In genomic region chr16:106623-107324, GRCh38 we compare ENCODE assay signal across 9 cellular contexts. TPM values are rescaled to one million over a fixed set of nuclear protein-coding genes. Genes with fewer than 3 reads are reported as not detected.
DNase-seq lines count a peak whose midpoint lies in the region; ATAC-seq and TF ChIP-seq lines count a peak whose summit lies in the region.
"Had no signal": no experiment of that assay in that cellular context is flagged by ENCODE, and none has a peak within 500 bp of the region (broad histone marks: within the 10 kb centered on the region; RNA-seq: fewer than 3 reads in every experiment).

No MANE protein-coding gene starts in this region.

- no peak overlapping the region for H3K4me3 ChIP-seq in Jurkat, Clone E6-1 (ENCODE audit: low read length)
- H3K4me3 ChIP-seq in fibroblast of mammary gland (ENCODE audit: control insufficient read depth, low read depth, low read length) = no peak overlapping the region
- H3K4me3 ChIP-seq in neural cell (ENCODE audit: low read length) = no peak overlapping the region
- no peak overlapping the region for H3K4me3 ChIP-seq in upper lobe of left lung

- no peak overlapping the region for H3K4me3 Mint-ChIP-seq in activated T-cell treated with anti-CD3 and anti-CD28 coated beads, Interleukin-2, amount 50 U/mL, for 4 hours

- H3K4me2 ChIP-seq in neural cell (ENCODE audit: low read length) = no peak overlapping the region

- no peaks in the 10 kb centered on the region for H3K9me2 ChIP-seq in neural cell (ENCODE audit: insufficient read depth, low read length)

- no peak overlapping the region for H2AFZ ChIP-seq in neural cell (ENCODE audit: low read depth, low read length)

- no peak overlapping the region for H3K9ac ChIP-seq in neural cell (ENCODE audit: low read length)

- H3K4me1 Mint-ChIP-seq in activated T-cell treated with anti-CD3 and anti-CD28 coated beads, Interleukin-2, amount 50 U/mL, for 4 hours (ENCODE audit: low read depth) = no peaks in the 10 kb centered on the region

- H3K9me3 ChIP-seq in neural cell (ENCODE audit: low read length) (no peaks in the 10 kb centered on the region), upper lobe of left lung (no peaks in the 10 kb centered on the region)

- WGBS in upper lobe of left lung, 2 donors = 30 to 32% methylated on average over 6 of the region's 6 CpGs

- no peaks in the 10 kb centered on the region for H3K79me2 ChIP-seq in neural cell (replicated peaks; ENCODE audit: insufficient read depth, low read length)

- peak; percentile 85 for TF ChIP-seq RAD21 in neural cell (conservative IDR thresholded peaks at IDR 0.05)

- no peak for TF ChIP-seq POLR2A in upper lobe of left lung (IDR thresholded peaks at IDR 0.05)

- TF ChIP-seq CTCF in fibroblast of mammary gland (conservative IDR thresholded peaks at IDR 0.05; ENCODE audit: control insufficient read depth, insufficient read depth, low read depth, low read length) = peak; percentile 86
- peak; percentile 90 for TF ChIP-seq CTCF in neural cell (IDR thresholded peaks at IDR 0.05; ENCODE audit: poor library complexity, severe bottlenecking)
- TF ChIP-seq CTCF in upper lobe of left lung (IDR thresholded peaks at IDR 0.05) = peak; percentile 65 to 81 (median 75)

- H3K27me3 ChIP-seq in neural cell (ENCODE audit: insufficient read depth, low read depth, low read length) (no peaks in the 10 kb centered on the region), upper lobe of left lung (no peaks in the 10 kb centered on the region)

- no peaks in the 10 kb centered on the region for H4K20me1 ChIP-seq in neural cell (ENCODE audit: insufficient read depth)

- DNase-seq in DMS153 (lab: John Stamatoyannopoulos, UW) (peak; percentile 42), OCI-M1 (lab: John Stamatoyannopoulos, UW) (peak; percentile 90), fibroblast of mammary gland (ENCODE audit: low read depth) (peak; percentile 84), upper lobe of left lung (peak in 1 of 2 donors; percentile 66)
- peak; percentile 71 for DNase-seq in Jurkat, Clone E6-1 (ENCODE audit: low read depth, low spot score)
- DNase-seq in activated T-cell treated with anti-CD3 and anti-CD28 coated beads, Interleukin-2, amount 50 U/mL, for 4 hours = peak; percentile 38

- no peak for TF ChIP-seq EP300 in neural cell (conservative IDR thresholded peaks at IDR 0.05; ENCODE audit: poor library complexity, severe bottlenecking)
- TF ChIP-seq EP300 in upper lobe of left lung (IDR thresholded peaks at IDR 0.05) = no peak

- H3K36me3 ChIP-seq in neural cell (ENCODE audit: insufficient read depth, low read length) (no peaks in the 10 kb centered on the region), upper lobe of left lung (peaks cover 6 to 52% (median 23%) of the 10 kb centered on the region in 4 donors)

- H3K9me3 Mint-ChIP-seq in activated T-cell treated with anti-CD3 and anti-CD28 coated beads, Interleukin-2, amount 50 U/mL, for 4 hours = no peaks in the 10 kb centered on the region

- no peaks in the 10 kb centered on the region for H3K27me3 Mint-ChIP-seq in activated T-cell treated with anti-CD3 and anti-CD28 coated beads, Interleukin-2, amount 50 U/mL, for 4 hours (ENCODE audit: low read depth)

- ATAC-seq in activated T-cell treated with anti-CD3 and anti-CD28 coated beads, Interleukin-2, amount 50 U/mL, for 4 hours = peak; percentile 77 to 80
- ATAC-seq in upper lobe of left lung (ENCODE audit: low FRiP score in 2 of 2) (peak; percentile 60 to 79), HG03175 (IDR thresholded peaks at IDR 0.05; ENCODE audit: unreplicated experiment) (no peak)

- peaks cover 20% of the 10 kb centered on the region for H3K36me3 Mint-ChIP-seq in activated T-cell treated with anti-CD3 and anti-CD28 coated beads, Interleukin-2, amount 50 U/mL, for 4 hours (ENCODE audit: insufficient read depth)

- peaks cover 0 to 8% (median 3%) of the 10 kb centered on the region in 4 donors for H3K4me1 ChIP-seq in upper lobe of left lung

- H3K27ac ChIP-seq in neural cell (ENCODE audit: low read length) (no peak overlapping the region), upper lobe of left lung (no peak overlapping the region)

- no peaks in the 10 kb centered on the region for H3F3A ChIP-seq in neural cell (ENCODE audit: insufficient read depth, low read length, poor library complexity, severe bottlenecking)

TF ChIP-seq in neural cell, 6 proteins besides CTCF, POLR2A, EP300 and RAD21:
- no peak for TF ChIP-seq TAF1 (IDR thresholded peaks at IDR 0.05; ENCODE audit: low read depth)
- peak; percentile 90 for TF ChIP-seq SMC3 (conservative IDR thresholded peaks at IDR 0.05; ENCODE audit: poor library complexity)

RNA-seq across cellular contexts. Expression of gene MPG, which starts 28.7 kb away (rescaled TPM):
- polyA plus RNA-seq in Jurkat, Clone E6-1 (2012; ENCODE audit: insufficient read depth, insufficient read length) = 54.6 TPM
- total RNA-seq in activated T-cell treated with anti-CD3 and anti-CD28 coated beads, Interleukin-2, amount 50 U/mL, for 4 hours = 10 to 100 TPM; 32.7 to 39.8 (median 37.3) TPM
- 70.9 and 102 TPM in 2 replicates for polyA plus RNA-seq in neural cell
- polyA minus RNA-seq in neural cell = 30.9 and 42.9 TPM in 2 replicates
- total RNA-seq in upper lobe of left lung = 10 to 100 TPM; 52.6 to 99.0 (median 71.7) TPM

RNA-seq across cellular contexts. Expression of gene NPRL3, which starts 31.7 kb away (rescaled TPM):
- 32.0 TPM for polyA plus RNA-seq in Jurkat, Clone E6-1 (2012; ENCODE audit: insufficient read depth, insufficient read length)
- 10 to 100 TPM; 48.1 to 60.0 (median 55.9) TPM for total RNA-seq in activated T-cell treated with anti-CD3 and anti-CD28 coated beads, Interleukin-2, amount 50 U/mL, for 4 hours
- 6.1 and 11.5 TPM in 2 replicates for polyA plus RNA-seq in neural cell
- 11.0 and 11.6 TPM in 2 replicates for polyA minus RNA-seq in neural cell
- total RNA-seq in upper lobe of left lung = 10 to 100 TPM; 22.6 to 70.2 (median 29.7) TPM

RNA-seq across cellular contexts. Expression of gene RHBDF1, which starts 34.3 kb away (rescaled TPM):
- polyA plus RNA-seq in Jurkat, Clone E6-1 (2012; ENCODE audit: insufficient read depth, insufficient read length) = not detected
- under 1 TPM; 0.46 to 0.73 (median 0.63) TPM for total RNA-seq in activated T-cell treated with anti-CD3 and anti-CD28 coated beads, Interleukin-2, amount 50 U/mL, for 4 hours
- 0.21 and 1.0 TPM in 2 replicates for polyA plus RNA-seq in neural cell
- 0.97 and 2.5 TPM in 2 replicates for polyA minus RNA-seq in neural cell
- 100 to 1,000 TPM in 1 of 6 donors, 10 to 100 TPM in 5; 24.4 to 110 (median 46.3) TPM for total RNA-seq in upper lobe of left lung

RNA-seq across cellular contexts. Expression of gene HBZ, which starts 45.7 kb away (rescaled TPM):
- polyA plus RNA-seq in Jurkat, Clone E6-1 (2012; ENCODE audit: insufficient read depth, insufficient read length) = not detected
- under 1 TPM; 0.38 to 0.45 (median 0.43) TPM for total RNA-seq in activated T-cell treated with anti-CD3 and anti-CD28 coated beads, Interleukin-2, amount 50 U/mL, for 4 hours
- not detected in 2 replicates for polyA plus RNA-seq in neural cell
- not detected in 2 replicates for polyA minus RNA-seq in neural cell
- total RNA-seq in upper lobe of left lung = 1 to 10 TPM in 2 of 6 donors, not detected in 4; 1.1 to 1.2 TPM
- total RNA-seq: activated CD8-positive, alpha-beta memory T cell treated with anti-CD3 and anti-CD28 coated beads for 36 hours had no signal

RNA-seq across cellular contexts. Expression of gene SNRNP25, which starts 53.1 kb away (rescaled TPM):
- polyA plus RNA-seq in Jurkat, Clone E6-1 (2012; ENCODE audit: insufficient read depth, insufficient read length) = 224 TPM
- total RNA-seq in activated T-cell treated with anti-CD3 and anti-CD28 coated beads, Interleukin-2, amount 50 U/mL, for 4 hours = 10 to 100 TPM; 49.5 to 69.4 (median 66.1) TPM
- 45.3 and 46.4 TPM in 2 replicates for polyA plus RNA-seq in neural cell
- polyA minus RNA-seq in neural cell = 16.3 and 18.3 TPM in 2 replicates
- 10 to 100 TPM in 5 of 6 donors, 1 to 10 TPM in 1; 6.9 to 26.2 (median 16.0) TPM for total RNA-seq in upper lobe of left lung

Comparison
In these comparisons a context has a peak if more than half of its experiments do, and no peak if none do; other contexts are left out.
1. RNA of gene RHBDF1, which starts 34.3 kb away (total RNA-seq): 24.4 to 110 TPM in upper lobe of left lung; 0.46 to 0.73 TPM in activated T-cell treated with anti-CD3 and anti-CD28 coated beads, Interleukin-2, amount 50 U/mL, for 4 hours; every median in the first group is over 10 times any median in the second.
2. Peak in every context shown above with its lines, with median percentiles within 50 percentile points of each other: CTCF ChIP-seq.